In the genomic region with DNA sequence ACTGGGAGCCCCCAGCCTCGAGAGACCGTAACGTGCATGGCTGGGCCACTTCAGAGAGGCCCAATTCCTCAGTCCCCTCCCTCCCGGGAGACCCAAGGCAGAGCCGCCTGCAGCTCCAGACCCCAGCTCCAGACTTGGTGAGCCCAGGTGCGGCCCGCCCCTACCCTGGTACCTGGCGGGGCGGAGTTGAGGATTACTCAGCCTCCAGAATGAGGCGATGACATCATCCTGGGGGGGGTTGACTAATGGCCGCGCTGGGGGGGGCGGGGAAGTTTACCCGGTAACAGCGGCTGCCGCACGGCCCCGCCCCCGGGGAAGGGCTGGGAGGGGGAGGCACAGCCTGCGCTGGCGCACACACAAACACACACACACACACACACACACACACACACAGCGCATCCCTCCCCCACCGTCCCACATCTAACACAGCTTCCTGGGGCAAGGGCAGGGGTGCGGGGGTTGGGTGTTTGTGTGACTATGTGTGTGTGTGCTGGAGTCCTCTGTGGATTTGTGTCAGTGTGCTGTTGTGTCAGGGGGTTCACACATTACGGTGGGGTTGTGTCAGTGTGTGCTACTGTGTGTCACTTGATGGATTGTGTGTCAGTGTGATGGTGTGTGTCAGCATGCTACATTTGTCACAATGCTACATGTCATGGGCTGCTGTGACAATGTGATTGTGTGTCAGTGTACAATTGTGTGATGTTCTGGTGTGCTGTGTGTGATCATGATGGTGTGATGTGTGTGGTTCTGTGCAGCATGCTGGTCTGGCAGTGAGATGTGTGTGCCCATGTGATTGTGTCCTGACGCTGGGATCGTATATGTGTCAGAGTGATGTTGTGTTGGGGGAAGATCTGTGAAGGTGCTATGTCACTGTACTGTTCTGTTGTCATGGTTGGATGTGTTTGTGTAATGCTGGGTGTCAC, we compare ENCODE assay signal across 1 cellular context.
TF ChIP-seq lines count a peak whose summit lies in the region.

No MANE protein-coding gene starts in this region.

TF ChIP-seq in HepG2, 621 proteins besides CTCF, POLR2A, EP300 and RAD21 (continued from another document and continues in another):
- TF ChIP-seq ZNF589 (CRISPR knock-in tag; conservative IDR thresholded peaks at IDR 0.05) (0 out of 2 replicates have a peak, but pooled peaks have one; percentile 26), TEAD3 (CRISPR knock-in tag; optimal IDR thresholded peaks at IDR 0.05; ENCODE audit: borderline replicate concordance) (peak; percentile 51), RXRB (CRISPR knock-in tag; IDR thresholded peaks at IDR 0.05; ENCODE audit: borderline replicate concordance) (0 out of 2 replicates have a peak, but pooled peaks have one; percentile 23), KDM6A (CRISPR knock-in tag; IDR thresholded peaks at IDR 0.05; ENCODE audit: low read depth) (0 out of 2 replicates have a peak, but pooled peaks have one; percentile 20), ZNF574 (CRISPR knock-in tag; IDR thresholded peaks at IDR 0.05) (peak; percentile 36; the same call in 1 of the 2 replicates), ZBTB2 (CRISPR knock-in tag; IDR thresholded peaks at IDR 0.05; ENCODE audit: low read depth) (peak; percentile 50; the same call in 1 of the 2 replicates), RFX5 (IDR thresholded peaks at IDR 0.05; ENCODE audit: low read depth, low read length) (peak; percentile 93), ZFYVE20 (CRISPR knock-in tag; IDR thresholded peaks at IDR 0.05; ENCODE audit: borderline replicate concordance, low read depth) (no peak), SOX6 (IDR thresholded peaks at IDR 0.05) (no peak), SOX6 (CRISPR knock-in tag; IDR thresholded peaks at IDR 0.05) (peak; percentile 42; the same call in 1 of the 2 replicates), RARA (CRISPR knock-in tag; IDR thresholded peaks at IDR 0.05) (no peak), PHF8 (CRISPR knock-in tag; IDR thresholded peaks at IDR 0.05) (0 out of 2 replicates have a peak, but pooled peaks have one; percentile 18), CEBPB (IDR thresholded peaks at IDR 0.05; ENCODE audit: borderline replicate concordance, low read depth, low read length) (0 out of 2 replicates have a peak, but pooled peaks have one; percentile 2), ATRX (CRISPR knock-in tag; IDR thresholded peaks at IDR 0.05; ENCODE audit: borderline replicate concordance) (no peak), RFXANK (CRISPR knock-in tag; IDR thresholded peaks at IDR 0.05) (no peak), CBFB (CRISPR knock-in tag; IDR thresholded peaks at IDR 0.05) (0 out of 2 replicates have a peak, but pooled peaks have one; percentile 17), NFATC3 (CRISPR knock-in tag; IDR thresholded peaks at IDR 0.05) (no peak), MEF2D (CRISPR knock-in tag; IDR thresholded peaks at IDR 0.05) (peak; percentile 27; the same call in 1 of the 2 replicates), NR2F6 (IDR thresholded peaks at IDR 0.05) (no peak), NR2F6 (CRISPR knock-in tag; IDR thresholded peaks at IDR 0.05) (no peak), HOXA9 (CRISPR knock-in tag; IDR thresholded peaks at IDR 0.05; ENCODE audit: borderline replicate concordance) (peak; percentile 77; the same call in 1 of the 2 replicates), FOXC1 (CRISPR knock-in tag; IDR thresholded peaks at IDR 0.05; ENCODE audit: borderline replicate concordance) (0 out of 2 replicates have a peak, but pooled peaks have one; percentile 31), HMGXB4 (CRISPR knock-in tag; IDR thresholded peaks at IDR 0.05; ENCODE audit: borderline replicate concordance in 1 of 2, low read depth in 1 of 2) (0 out of 4 replicates have a peak, but pooled peaks of 1 of the 2 experiments have one; percentile 32), KLF12 (CRISPR knock-in tag; IDR thresholded peaks at IDR 0.05; ENCODE audit: borderline replicate concordance) (no peak), ZNF674 (CRISPR knock-in tag; IDR thresholded peaks at IDR 0.05; ENCODE audit: low read depth) (0 out of 2 replicates have a peak, but pooled peaks have one; percentile 57), PAWR (CRISPR knock-in tag; IDR thresholded peaks at IDR 0.05; ENCODE audit: borderline replicate concordance) (no peak), ZBTB46 (CRISPR knock-in tag; IDR thresholded peaks at IDR 0.05; ENCODE audit: borderline replicate concordance) (no peak), EED (CRISPR knock-in tag; IDR thresholded peaks at IDR 0.05) (peak; percentile 56; the same call in 1 of the 2 replicates), SP5 (CRISPR knock-in tag; IDR thresholded peaks at IDR 0.05; ENCODE audit: borderline replicate concordance, low read depth) (peak; percentile 56; the same call in 1 of the 2 replicates), SALL2 (CRISPR knock-in tag; IDR thresholded peaks at IDR 0.05) (no peak), TARDBP (CRISPR knock-in tag; IDR thresholded peaks at IDR 0.05) (peak; percentile 60; the same call in 1 of the 2 replicates), ZNF841 (CRISPR knock-in tag; IDR thresholded peaks at IDR 0.05; ENCODE audit: borderline replicate concordance) (0 out of 2 replicates have a peak, but pooled peaks have one; percentile 44), HMG20B (CRISPR knock-in tag; conservative IDR thresholded peaks at IDR 0.05) (no peak)
- TF ChIP-seq, protein P1, sequence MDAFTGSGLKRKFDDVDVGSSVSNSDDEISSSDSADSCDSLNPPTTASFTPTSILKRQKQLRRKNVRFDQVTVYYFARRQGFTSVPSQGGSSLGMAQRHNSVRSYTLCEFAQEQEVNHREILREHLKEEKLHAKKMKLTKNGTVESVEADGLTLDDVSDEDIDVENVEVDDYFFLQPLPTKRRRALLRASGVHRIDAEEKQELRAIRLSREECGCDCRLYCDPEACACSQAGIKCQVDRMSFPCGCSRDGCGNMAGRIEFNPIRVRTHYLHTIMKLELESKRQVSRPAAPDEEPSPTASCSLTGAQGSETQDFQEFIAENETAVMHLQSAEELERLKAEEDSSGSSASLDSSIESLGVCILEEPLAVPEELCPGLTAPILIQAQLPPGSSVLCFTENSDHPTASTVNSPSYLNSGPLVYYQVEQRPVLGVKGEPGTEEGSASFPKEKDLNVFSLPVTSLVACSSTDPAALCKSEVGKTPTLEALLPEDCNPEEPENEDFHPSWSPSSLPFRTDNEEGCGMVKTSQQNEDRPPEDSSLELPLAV (CRISPR knock-in tag; conservative IDR thresholded peaks at IDR 0.05; ENCODE audit: low read depth): peak; percentile 61; the same call in 1 of the 2 replicates
- TF ChIP-seq, protein P2, sequence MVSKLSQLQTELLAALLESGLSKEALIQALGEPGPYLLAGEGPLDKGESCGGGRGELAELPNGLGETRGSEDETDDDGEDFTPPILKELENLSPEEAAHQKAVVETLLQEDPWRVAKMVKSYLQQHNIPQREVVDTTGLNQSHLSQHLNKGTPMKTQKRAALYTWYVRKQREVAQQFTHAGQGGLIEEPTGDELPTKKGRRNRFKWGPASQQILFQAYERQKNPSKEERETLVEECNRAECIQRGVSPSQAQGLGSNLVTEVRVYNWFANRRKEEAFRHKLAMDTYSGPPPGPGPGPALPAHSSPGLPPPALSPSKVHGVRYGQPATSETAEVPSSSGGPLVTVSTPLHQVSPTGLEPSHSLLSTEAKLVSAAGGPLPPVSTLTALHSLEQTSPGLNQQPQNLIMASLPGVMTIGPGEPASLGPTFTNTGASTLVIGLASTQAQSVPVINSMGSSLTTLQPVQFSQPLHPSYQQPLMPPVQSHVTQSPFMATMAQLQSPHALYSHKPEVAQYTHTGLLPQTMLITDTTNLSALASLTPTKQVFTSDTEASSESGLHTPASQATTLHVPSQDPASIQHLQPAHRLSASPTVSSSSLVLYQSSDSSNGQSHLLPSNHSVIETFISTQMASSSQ (IDR thresholded peaks at IDR 0.05; ENCODE audit: low read depth): no peak
- TF ChIP-seq, protein P2 (CRISPR knock-in tag; IDR thresholded peaks at IDR 0.05; ENCODE audit: borderline replicate concordance): 0 out of 2 replicates have a peak, but pooled peaks have one; percentile 35
- TF ChIP-seq, protein P3, sequence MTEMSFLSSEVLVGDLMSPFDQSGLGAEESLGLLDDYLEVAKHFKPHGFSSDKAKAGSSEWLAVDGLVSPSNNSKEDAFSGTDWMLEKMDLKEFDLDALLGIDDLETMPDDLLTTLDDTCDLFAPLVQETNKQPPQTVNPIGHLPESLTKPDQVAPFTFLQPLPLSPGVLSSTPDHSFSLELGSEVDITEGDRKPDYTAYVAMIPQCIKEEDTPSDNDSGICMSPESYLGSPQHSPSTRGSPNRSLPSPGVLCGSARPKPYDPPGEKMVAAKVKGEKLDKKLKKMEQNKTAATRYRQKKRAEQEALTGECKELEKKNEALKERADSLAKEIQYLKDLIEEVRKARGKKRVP (CRISPR knock-in tag; IDR thresholded peaks at IDR 0.05): peak in 1 of 2 experiments; percentile 76; a peak in 2 of 4 replicates
